Comparison of ENCODE assay signal across 8 cellular contexts in genomic region chr5:12023614-12024241, GRCh38.
DNase-seq lines count a peak whose midpoint lies in the region; ATAC-seq and TF ChIP-seq lines count a peak whose summit lies in the region.

No MANE protein-coding gene starts in this region.

- no peak overlapping the region for H3K27ac ChIP-seq in esophagus squamous epithelium

- no peak for ATAC-seq in activated CD8-positive, alpha-beta T cell treated with anti-CD3 and anti-CD28 coated beads for 36 hours
- no peak for ATAC-seq in activated CD8-positive, alpha-beta T cell treated with anti-CD3 and anti-CD28 coated beads, Interleukin-2, amount 10 ng/mL, durations not matched to agents 7 days and 5 days
- no peak for ATAC-seq in GM18873 (IDR thresholded peaks at IDR 0.05; ENCODE audit: low FRiP score, unreplicated experiment)

- H3K4me1 Mint-ChIP-seq in activated CD8-positive, alpha-beta T cell treated with anti-CD3 and anti-CD28 coated beads for 36 hours (ENCODE audit: low read depth), result no peaks in the 10 kb centered on the region
- H3K4me1 Mint-ChIP-seq in activated CD8-positive, alpha-beta T cell treated with anti-CD3 and anti-CD28 coated beads, Interleukin-2, amount 10 ng/mL, durations not matched to agents 7 days and 5 days (ENCODE audit: low read depth), result no peaks in the 10 kb centered on the region

- no peak overlapping the region for H3K4me3 Mint-ChIP-seq in activated CD8-positive, alpha-beta T cell treated with anti-CD3 and anti-CD28 coated beads for 36 hours
- no peak overlapping the region for H3K4me3 Mint-ChIP-seq in activated CD8-positive, alpha-beta T cell treated with anti-CD3 and anti-CD28 coated beads, Interleukin-2, amount 10 ng/mL, durations not matched to agents 7 days and 5 days

- H3K36me3 Mint-ChIP-seq in activated CD8-positive, alpha-beta T cell treated with anti-CD3 and anti-CD28 coated beads for 36 hours (ENCODE audit: low read depth), result no peaks in the 10 kb centered on the region
- no peaks in the 10 kb centered on the region for H3K36me3 Mint-ChIP-seq in activated CD8-positive, alpha-beta T cell treated with anti-CD3 and anti-CD28 coated beads, Interleukin-2, amount 10 ng/mL, durations not matched to agents 7 days and 5 days (ENCODE audit: low read depth)

- WGBS in esophagus squamous epithelium, 2 donors, result 50 to 52% methylated on average over 5 of the region's 5 CpGs

- intact Hi-C loops in activated CD8-positive, alpha-beta T cell treated with anti-CD3 and anti-CD28 coated beads for 36 hours (cut with micrococcal nuclease), result no loop called here
- intact Hi-C loops in esophagus squamous epithelium (cut with DNase I), result no loop called here

- no peak for TF ChIP-seq POLR2A in esophagus squamous epithelium (IDR thresholded peaks at IDR 0.05)

- CTCF ChIA-PET in activated CD8-positive, alpha-beta T cell treated with anti-CD3 and anti-CD28 coated beads for 36 hours (lab: Charles Lee), result interaction anchor here (0.6 to 1.5 kb wide), 3 partner anchors 9 to 70 kb away, joined by 3 to 6 read pairs (median 3); no protein-coding TSS in a partner anchor
- CTCF ChIA-PET in activated CD8-positive, alpha-beta T cell treated with anti-CD3 and anti-CD28 coated beads, Interleukin-2, amount 10 ng/mL, durations not matched to agents 7 days and 5 days (lab: Charles Lee), result interaction anchor here (1.2 to 1.9 kb wide), 2 partner anchors 10 to 1035 kb away, joined by 5 to 6 read pairs; no protein-coding TSS in a partner anchor

- peaks cover 5% of the 10 kb centered on the region for H3K9me3 Mint-ChIP-seq in activated CD8-positive, alpha-beta T cell treated with anti-CD3 and anti-CD28 coated beads for 36 hours
- no peaks in the 10 kb centered on the region for H3K9me3 Mint-ChIP-seq in activated CD8-positive, alpha-beta T cell treated with anti-CD3 and anti-CD28 coated beads, Interleukin-2, amount 10 ng/mL, durations not matched to agents 7 days and 5 days (ENCODE audit: insufficient read depth)

- POLR2A ChIA-PET in activated CD8-positive, alpha-beta T cell treated with anti-CD3 and anti-CD28 coated beads for 36 hours (lab: Charles Lee), result no interaction called here
- POLR2A ChIA-PET in activated CD8-positive, alpha-beta T cell treated with anti-CD3 and anti-CD28 coated beads, Interleukin-2, amount 10 ng/mL, durations not matched to agents 7 days and 5 days (lab: Charles Lee), result no interaction called here

- H3K4me1 ChIP-seq in esophagus squamous epithelium, result no peaks in the 10 kb centered on the region

- H3K36me3 ChIP-seq in esophagus squamous epithelium, result no peaks in the 10 kb centered on the region

- H3K27ac Mint-ChIP-seq in activated CD8-positive, alpha-beta T cell treated with anti-CD3 and anti-CD28 coated beads for 36 hours, result no peak overlapping the region
- no peak overlapping the region for H3K27ac Mint-ChIP-seq in activated CD8-positive, alpha-beta T cell treated with anti-CD3 and anti-CD28 coated beads, Interleukin-2, amount 10 ng/mL, durations not matched to agents 7 days and 5 days

- DNase-seq in activated CD8-positive, alpha-beta T cell treated with anti-CD3 and anti-CD28 coated beads for 36 hours, result peak; percentile 3
- DNase-seq in activated CD8-positive, alpha-beta T cell treated with anti-CD3 and anti-CD28 coated beads, Interleukin-2, amount 10 ng/mL, durations not matched to agents 7 days and 5 days, result no peak
- peak; percentile 49 for DNase-seq in HS-5 (ENCODE audit: low read depth)
- DNase-seq in OCI-M1 (lab: John Stamatoyannopoulos, UW), result peak; percentile 63
- DNase-seq in esophagus squamous epithelium (lab: John Stamatoyannopoulos, UW), result no peak
- DNase-seq in retina, result peak; percentile 25
- no peak for DNase-seq in activated CD8-positive, alpha-beta memory T cell treated with anti-CD3 and anti-CD28 coated beads for 24 hours

- H3K27me3 Mint-ChIP-seq in activated CD8-positive, alpha-beta T cell treated with anti-CD3 and anti-CD28 coated beads for 36 hours, result no peaks in the 10 kb centered on the region
- H3K27me3 Mint-ChIP-seq in activated CD8-positive, alpha-beta T cell treated with anti-CD3 and anti-CD28 coated beads, Interleukin-2, amount 10 ng/mL, durations not matched to agents 7 days and 5 days (ENCODE audit: low read depth), result no peaks in the 10 kb centered on the region

- peaks cover 0 to 7% (median 0%) of the 10 kb centered on the region in 3 donors for H3K9me3 ChIP-seq in esophagus squamous epithelium

- peak; percentile 55 for TF ChIP-seq CTCF in activated CD8-positive, alpha-beta T cell treated with anti-CD3 and anti-CD28 coated beads for 36 hours (IDR thresholded peaks at IDR 0.05)
- peak in 5 of 6 experiments; percentile 20 to 44 (median 23) for TF ChIP-seq CTCF in esophagus squamous epithelium (IDR thresholded peaks at IDR 0.05)

- H3K27me3 ChIP-seq in esophagus squamous epithelium, result no peaks in the 10 kb centered on the region

- H3K4me3 ChIP-seq in esophagus squamous epithelium, result no peak overlapping the region

Comparison
In these comparisons a context has a peak if more than half of its experiments do, and no peak if none do; other contexts are left out.
1. DNase-seq: peak in activated CD8-positive, alpha-beta T cell treated with anti-CD3 and anti-CD28 coated beads for 36 hours (single experiment), HS-5 (single experiment), OCI-M1 (single experiment) and retina (single experiment); none in activated CD8-positive, alpha-beta T cell treated with anti-CD3 and anti-CD28 coated beads, Interleukin-2, amount 10 ng/mL, durations not matched to agents 7 days and 5 days (single experiment), esophagus squamous epithelium (single experiment) and activated CD8-positive, alpha-beta memory T cell treated with anti-CD3 and anti-CD28 coated beads for 24 hours (single experiment).